2 cellular contexts compared by ENCODE assay signal in genomic region chr14:105025429-105025828, GRCh38.
TF ChIP-seq lines count a peak whose summit lies in the region.

No MANE protein-coding gene starts in this region.

TF ChIP-seq in SK-N-SH, 30 proteins besides CTCF, POLR2A, EP300 and RAD21 (continued from another document):
- TF ChIP-seq REST (IDR thresholded peaks at IDR 0.05; ENCODE audit: low read depth, low read length) (no peak), GABPA (IDR thresholded peaks at IDR 0.05; ENCODE audit: low read depth) (no peak), ELF1 (IDR thresholded peaks at IDR 0.05) (no peak), RCOR1 (IDR thresholded peaks at IDR 0.05; ENCODE audit: low read length) (no peak), RFX5 (IDR thresholded peaks at IDR 0.05; ENCODE audit: low read length) (no peak), FOXJ3 (CRISPR knock-in tag; IDR thresholded peaks at IDR 0.05) (no peak), SMC3 (IDR thresholded peaks at IDR 0.05; ENCODE audit: low read depth, low read length) (no peak), USF1 (IDR thresholded peaks at IDR 0.05; ENCODE audit: borderline replicate concordance, low read depth) (no peak), MAX (IDR thresholded peaks at IDR 0.05; ENCODE audit: low read depth) (no peak), RXRA (IDR thresholded peaks at IDR 0.05; ENCODE audit: borderline replicate concordance, low read depth) (no peak), TAF1 (IDR thresholded peaks at IDR 0.05; ENCODE audit: borderline replicate concordance, low read depth, low read length) (no peak), IRF3 (IDR thresholded peaks at IDR 0.05; ENCODE audit: low read depth, low read length) (no peak), TCF12 (IDR thresholded peaks at IDR 0.05) (no peak), ZBTB33 (IDR thresholded peaks at IDR 0.05; ENCODE audit: borderline replicate concordance, low read depth) (no peak), MXI1 (IDR thresholded peaks at IDR 0.05; ENCODE audit: low read depth, low read length) (no peak), NRF1 (IDR thresholded peaks at IDR 0.05; ENCODE audit: low read depth, low read length) (no peak), JUND (IDR thresholded peaks at IDR 0.05) (no peak), USF2 (IDR thresholded peaks at IDR 0.05; ENCODE audit: borderline replicate concordance, low read depth, low read length) (no peak)
TF ChIP-seq in SK-N-SH: peak in this region for 0.

TF ChIP-seq in SK-N-SH treated with all-trans-retinoic acid at 6 μM for 48 hours, 23 proteins besides CTCF, POLR2A, EP300 and RAD21:
- TF ChIP-seq TSHZ2 (CRISPR knock-in tag; IDR thresholded peaks at IDR 0.05) (no peak), PPARA (CRISPR knock-in tag; IDR thresholded peaks at IDR 0.05; ENCODE audit: borderline replicate concordance) (no peak), ESRRG (CRISPR knock-in tag; IDR thresholded peaks at IDR 0.05) (no peak), CSRNP3 (CRISPR knock-in tag; IDR thresholded peaks at IDR 0.05) (no peak), PATZ1 (CRISPR knock-in tag; IDR thresholded peaks at IDR 0.05; ENCODE audit: borderline replicate concordance) (no peak), CREB5 (CRISPR knock-in tag; IDR thresholded peaks at IDR 0.05; ENCODE audit: low read depth) (no peak), OSR1 (CRISPR knock-in tag; IDR thresholded peaks at IDR 0.05) (no peak), GLIS3 (CRISPR knock-in tag; IDR thresholded peaks at IDR 0.05) (no peak), ZFP30 (CRISPR knock-in tag; IDR thresholded peaks at IDR 0.05) (no peak), ARNTL (CRISPR knock-in tag; IDR thresholded peaks at IDR 0.05; ENCODE audit: borderline replicate concordance, low read depth) (no peak)
